Comparison of ENCODE assay signal across 18 cellular contexts in genomic region chr2:150587547-150588209, GRCh38.
A peak's percentile ranks its signal among the peaks of the same experiment; 100 is the strongest.
DNase-seq lines count a peak whose midpoint lies in the region; ATAC-seq, FAIRE-seq and TF ChIP-seq lines count a peak whose summit lies in the region.
"Had no signal": no experiment of that assay in that cellular context is flagged by ENCODE, and none has a peak within 500 bp of the region (broad histone marks: within the 10 kb centered on the region; RNA-seq: fewer than 3 reads in every experiment).

No MANE protein-coding gene starts in this region.

- H3K4me2 ChIP-seq in mesendoderm (ENCODE audit: low read length) = no peak overlapping the region

- H3K23ac ChIP-seq in mesendoderm (ENCODE audit: low read length) = no peak overlapping the region

- H3K36me3 Mint-ChIP-seq in chondrocyte (ENCODE audit: low read depth) = no peaks in the 10 kb centered on the region

- H2AK5ac ChIP-seq in mesendoderm (ENCODE audit: low read length) = no peak overlapping the region

- H3K27me3 Mint-ChIP-seq in chondrocyte (ENCODE audit: low read depth) = no peaks in the 10 kb centered on the region

- no peak overlapping the region for H2BK120ac ChIP-seq in mesendoderm (ENCODE audit: low read depth, low read length)

- TF ChIP-seq CTCF in chondrocyte (IDR thresholded peaks at IDR 0.05) = peak; percentile 13

- no peak overlapping the region for H4K8ac ChIP-seq in mesendoderm (ENCODE audit: low read depth, low read length)

- no peak overlapping the region for H2BK15ac ChIP-seq in mesendoderm (replicated peaks; ENCODE audit: low read depth)

- H3K18ac ChIP-seq in mesendoderm (ENCODE audit: low read length) = no peak overlapping the region

- H3K9ac ChIP-seq in mesendoderm (ENCODE audit: low read length) = no peak overlapping the region

- no peak overlapping the region for H3K56ac ChIP-seq in mesendoderm (ENCODE audit: low read length)

- no peak overlapping the region for H4K5ac ChIP-seq in mesendoderm (ENCODE audit: low read length)

- FAIRE-seq in HTR-8/SVneo (lab: Jason Lieb, UNC) = no peak
- FAIRE-seq: GM12892 had no signal

- peak; percentile 25 for DNase-seq in HTR-8/SVneo (ENCODE audit: insufficient read length, low spot score)
- DNase-seq in chondrocyte (ENCODE audit: low spot score) = no peak
- peak; percentile 3 for DNase-seq in mesendoderm
- no peak for DNase-seq in globus pallidus (ENCODE audit: low spot score)
- DNase-seq in Ammon's horn (ENCODE audit: low spot score) = no peak
- DNase-seq: ACHN; activated CD4-positive, alpha-beta T cell treated with anti-CD3 and anti-CD28 coated beads, Interleukin-2, amount 50 U/mL, for 4 hours; effector memory CD4-positive, alpha-beta T cell; H9; left colon; NCI-H1105; NCI-H69 had no signal

- ATAC-seq in GM19023 (IDR thresholded peaks at IDR 0.05; ENCODE audit: unreplicated experiment) (no peak), GM21619 (IDR thresholded peaks at IDR 0.05; ENCODE audit: unreplicated experiment) (no peak)
- ATAC-seq: left colon had no signal

- peak overlapping the region; percentile 71 for H2AFZ ChIP-seq in ACC112 (ENCODE audit: low read length, unreplicated experiment)

- H3K27me3 ChIP-seq in ACC112 (ENCODE audit: insufficient read depth, low read length) (no peaks in the 10 kb centered on the region), mesendoderm (ENCODE audit: insufficient read depth, low read length, poor library complexity) (no peaks in the 10 kb centered on the region)

- WGBS in mesendoderm (ENCODE audit: extremely low coverage, insufficient coverage, low lambda C conversion rate) = no CpG with 5 or more reads among the region's 7 CpGs

- H3K4me1 ChIP-seq in ACC112 (ENCODE audit: control insufficient read depth, insufficient read depth, low read length, unreplicated experiment) = peaks cover 56% of the 10 kb centered on the region
- H3K4me1 ChIP-seq in mesendoderm (ENCODE audit: control insufficient read depth, low read depth, low read length) = no peaks in the 10 kb centered on the region

- no peak overlapping the region for H2BK5ac ChIP-seq in mesendoderm (ENCODE audit: low read length)

- H3K27ac Mint-ChIP-seq in chondrocyte (ENCODE audit: unreplicated experiment) = peak overlapping the region; percentile 60
- H3K27ac Mint-ChIP-seq: activated T-helper 2 cell treated with anti-CD3 and anti-CD28 coated beads, Interferon-gamma antibody, Interleukin-2, Interleukin-4, amounts not matched to agents 10 μg/mL and 5 μg/mL and 100 μg/mL, durations not matched to agents 14 hours and 24 hours and 36 hours; H9 had no signal

- H3K9me3 Mint-ChIP-seq in chondrocyte (ENCODE audit: low read depth) = peaks cover 6% of the 10 kb centered on the region
- H3K9me3 Mint-ChIP-seq: activated T-helper 2 cell treated with anti-CD3 and anti-CD28 coated beads, Interferon-gamma antibody, Interleukin-2, Interleukin-4, amounts not matched to agents 10 μg/mL and 5 μg/mL and 100 μg/mL, durations not matched to agents 14 hours and 24 hours and 36 hours had no signal

- H3K4me3 Mint-ChIP-seq in chondrocyte (ENCODE audit: unreplicated experiment) = no peak overlapping the region
- H3K4me3 Mint-ChIP-seq: H9 had no signal

- peaks cover 64% of the 10 kb centered on the region for H3K4me1 Mint-ChIP-seq in chondrocyte (ENCODE audit: low read depth)

- H3K4me3 ChIP-seq in ACC112 (ENCODE audit: low read depth, low read length) (peak overlapping the region; percentile 36; the same call in 1 of the 2 replicates), mesendoderm (ENCODE audit: low read length) (no peak overlapping the region)

- H3K79me2 ChIP-seq in ACC112 (ENCODE audit: control insufficient read depth, insufficient read depth, low read length, unreplicated experiment) = no peaks in the 10 kb centered on the region
- H3K79me2 ChIP-seq in mesendoderm (ENCODE audit: control insufficient read depth, insufficient read depth, low read length) = no peaks in the 10 kb centered on the region

- H3K36me3 ChIP-seq in ACC112 (ENCODE audit: insufficient read depth, low read length) (no peaks in the 10 kb centered on the region), mesendoderm (ENCODE audit: control insufficient read depth, insufficient read depth, low read length) (no peaks in the 10 kb centered on the region)

- no peak overlapping the region for H3K4ac ChIP-seq in mesendoderm (ENCODE audit: low read depth, low read length)

- H3K27ac ChIP-seq in ACC112 (ENCODE audit: low read depth, low read length) (peak overlapping the region; percentile 97), mesendoderm (ENCODE audit: low read depth, low read length) (no peak overlapping the region)
- H3K27ac ChIP-seq: RWPE1 had no signal

- H3K79me1 ChIP-seq in mesendoderm (ENCODE audit: low read length) = no peaks in the 10 kb centered on the region

Comparison
In these comparisons a context has a peak if more than half of its experiments do, and no peak if none do; other contexts are left out.
1. DNase-seq: peak in HTR-8/SVneo (single experiment) and mesendoderm (single experiment); none in chondrocyte (single experiment), globus pallidus (single experiment) and Ammon's horn (single experiment).